10 cellular contexts compared by ENCODE assay signal in the genomic region with DNA sequence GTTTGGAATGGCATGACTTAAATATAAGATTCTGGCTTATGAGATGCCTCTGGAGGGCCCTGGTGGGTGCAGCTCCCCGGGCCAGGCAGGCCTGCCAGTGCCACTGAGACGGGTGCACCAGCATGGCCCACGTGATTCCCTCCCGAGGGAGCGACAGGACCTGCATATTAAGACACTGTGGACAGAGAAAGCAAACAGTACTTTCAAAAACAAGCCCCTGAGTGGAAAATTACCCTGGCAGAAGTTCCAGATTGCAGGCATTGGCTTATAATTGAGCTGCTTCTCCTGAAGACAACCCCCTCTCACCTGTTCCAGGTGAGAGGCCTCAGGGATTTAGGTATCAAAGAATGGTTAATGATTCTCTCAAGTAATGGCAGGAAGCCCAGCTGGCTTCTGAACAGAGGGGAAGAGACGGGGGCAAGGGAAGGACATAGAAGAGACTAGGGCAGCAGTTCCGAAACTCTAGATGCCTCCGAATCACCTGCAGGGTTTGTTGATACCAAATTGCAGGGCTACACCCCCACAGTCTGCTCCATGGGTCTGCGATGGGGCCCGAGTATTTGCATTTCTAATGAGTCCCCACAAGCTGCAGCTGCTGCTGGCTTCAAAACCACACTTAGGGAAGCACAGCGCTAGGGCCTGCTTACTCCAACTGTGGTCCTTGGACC.
DNase-seq lines count a peak whose midpoint lies in the region; ATAC-seq and TF ChIP-seq lines count a peak whose summit lies in the region.
"Had no signal": no experiment of that assay in that cellular context is flagged by ENCODE, and none has a peak within 500 bp of the region (broad histone marks: within the 10 kb centered on the region; RNA-seq: fewer than 3 reads in every experiment).

No MANE protein-coding gene starts in this region.

- DNase-seq in DMS53 treated with DMSO at 0.1 percent for 48 hours (lab: John Stamatoyannopoulos, UW; ENCODE audit: unreplicated experiment) (peak; percentile 99), NCI-H345 (lab: John Stamatoyannopoulos, UW) (peak; percentile 80), globus pallidus (ENCODE audit: low spot score) (peak; percentile 96), immature natural killer cell (no peak), mesothelial cell of epicardium (ENCODE audit: low spot score in 2 of 2, unreplicated experiment in 2 of 2) (no peak)
- DNase-seq in CD8-positive, alpha-beta memory T cell, result no peak

- H3K27ac ChIP-seq in parathyroid adenoma, result no peak overlapping the region
- no peak overlapping the region for H3K27ac ChIP-seq in CD8-positive, alpha-beta memory T cell (ENCODE audit: low read depth, low read length)
- H3K27ac ChIP-seq: skin epidermis had no signal

- H3K36me3 Mint-ChIP-seq in immature natural killer cell (no peaks in the 10 kb centered on the region), mesothelial cell of epicardium (no peaks in the 10 kb centered on the region)
- no peaks in the 10 kb centered on the region for H3K36me3 Mint-ChIP-seq in CD8-positive, alpha-beta memory T cell

- CTCF ChIA-PET in CD8-positive, alpha-beta memory T cell (lab: Charles Lee), result no interaction called here

- H2AFZ ChIP-seq in parathyroid adenoma, result peak overlapping the region; percentile 69

- H3K27me3 ChIP-seq in parathyroid adenoma (ENCODE audit: control insufficient read depth, insufficient read depth, low read length), result no peaks in the 10 kb centered on the region
- H3K27me3 ChIP-seq in CD8-positive, alpha-beta memory T cell (ENCODE audit: insufficient read depth, low read length, poor library complexity, severe bottlenecking), result no peaks in the 10 kb centered on the region

- POLR2A ChIA-PET in CD8-positive, alpha-beta memory T cell (lab: Charles Lee), result no interaction called here

- TF ChIP-seq CTCF in parathyroid adenoma (IDR thresholded peaks at IDR 0.05) (no peak), mesothelial cell of epicardium (IDR thresholded peaks at IDR 0.05; ENCODE audit: unreplicated experiment) (no peak)

- peaks cover 6% of the 10 kb centered on the region for H3K4me1 ChIP-seq in parathyroid adenoma
- no peaks in the 10 kb centered on the region for H3K4me1 ChIP-seq in CD8-positive, alpha-beta memory T cell (ENCODE audit: insufficient read depth, low read length)

- H3K9me3 Mint-ChIP-seq in immature natural killer cell, result peaks cover 0 to 1% (median 0%) of the 10 kb centered on the region in 6 donors
- H3K9me3 Mint-ChIP-seq in CD8-positive, alpha-beta memory T cell, result peaks cover 0 to 7% (median 3%) of the 10 kb centered on the region in 5 donors
- H3K9me3 Mint-ChIP-seq in mesothelial cell of epicardium, result no peaks in the 10 kb centered on the region

- H3K9ac ChIP-seq in parathyroid adenoma, result no peak overlapping the region

- H3K4me3 Mint-ChIP-seq in immature natural killer cell (no peak overlapping the region), mesothelial cell of epicardium (no peak overlapping the region)
- no peak overlapping the region for H3K4me3 Mint-ChIP-seq in CD8-positive, alpha-beta memory T cell

- H3K27ac Mint-ChIP-seq in immature natural killer cell, result no peak overlapping the region
- no peak overlapping the region for H3K27ac Mint-ChIP-seq in CD8-positive, alpha-beta memory T cell
- no peak overlapping the region for H3K27ac Mint-ChIP-seq in mesothelial cell of epicardium

- no peaks in the 10 kb centered on the region for H3K9me3 ChIP-seq in parathyroid adenoma (ENCODE audit: control insufficient read depth, low read length)
- H3K9me3 ChIP-seq in CD8-positive, alpha-beta memory T cell (ENCODE audit: low read length), result no peaks in the 10 kb centered on the region

- no peaks in the 10 kb centered on the region for H3K4me1 Mint-ChIP-seq in immature natural killer cell
- H3K4me1 Mint-ChIP-seq in CD8-positive, alpha-beta memory T cell, result no peaks in the 10 kb centered on the region
- no peaks in the 10 kb centered on the region for H3K4me1 Mint-ChIP-seq in mesothelial cell of epicardium

- H3K27me3 Mint-ChIP-seq in immature natural killer cell (ENCODE audit: low read depth in 3 of 3) (peaks cover 0 to 4% (median 1%) of the 10 kb centered on the region in 3 donors), mesothelial cell of epicardium (ENCODE audit: low read depth) (peaks cover 2% of the 10 kb centered on the region)
- peaks cover 0 to 4% of the 10 kb centered on the region in 2 donors for H3K27me3 Mint-ChIP-seq in CD8-positive, alpha-beta memory T cell

- H3K79me2 ChIP-seq in parathyroid adenoma, result no peaks in the 10 kb centered on the region

- H3K4me3 ChIP-seq in parathyroid adenoma (ENCODE audit: low read depth, low read length), result no peak overlapping the region
- H3K4me3 ChIP-seq in CD8-positive, alpha-beta memory T cell (ENCODE audit: low read length), result no peak overlapping the region
- H3K4me3 ChIP-seq: skin epidermis had no signal

- no peak for ATAC-seq in GM18870 (IDR thresholded peaks at IDR 0.05; ENCODE audit: unreplicated experiment)
- ATAC-seq: HCT116 had no signal

- no peaks in the 10 kb centered on the region for H3K36me3 ChIP-seq in parathyroid adenoma (ENCODE audit: control insufficient read depth, insufficient read depth, low read length)
- H3K36me3 ChIP-seq in CD8-positive, alpha-beta memory T cell (ENCODE audit: insufficient read depth, low read length), result no peaks in the 10 kb centered on the region

- no peak overlapping the region for H3K4me2 ChIP-seq in parathyroid adenoma (ENCODE audit: low read length)

Comparison
In these comparisons a context has a peak if more than half of its experiments do, and no peak if none do; other contexts are left out.
1. DNase-seq: peak in DMS53 treated with DMSO at 0.1 percent for 48 hours (single experiment), NCI-H345 (single experiment) and globus pallidus (single experiment); none in immature natural killer cell (0 of 3), CD8-positive, alpha-beta memory T cell (0 of 5) and mesothelial cell of epicardium (0 of 2).